ENCODE assay signal across 8 cellular contexts in genomic region chr17:60142872-60143499, GRCh38. TPM values are rescaled to one million over a fixed set of nuclear protein-coding genes. Genes with fewer than 3 reads are reported as not detected.
DNase-seq lines count a peak whose midpoint lies in the region; ATAC-seq, FAIRE-seq and TF ChIP-seq lines count a peak whose summit lies in the region.

No MANE protein-coding gene starts in this region.

- DNase-seq in AG09319 (ENCODE audit: extremely low read depth, low read depth) (peak; percentile 60), GM20000 (ENCODE audit: low spot score) (peak; percentile 85), NCI-H1436 (lab: John Stamatoyannopoulos, UW) (peak; percentile 84), heart left ventricle (peak; percentile 80 to 87 (median 86)), posterior vena cava (ENCODE audit: low spot score) (peak; percentile 95), urothelium cell line (ENCODE audit: low spot score) (peak; percentile 94)
- peak; percentile 51 for DNase-seq in activated naive CD8-positive, alpha-beta T cell treated with anti-CD3 and anti-CD28 coated beads, Interleukin-2, amount 50 U/mL, for 16 hours (ENCODE audit: low read depth, low spot score)

- H3K27me3 ChIP-seq in SU-DHL-6 (ENCODE audit: low read length) (no peaks in the 10 kb centered on the region), heart left ventricle (peaks cover 23 to 72% (median 62%) of the 10 kb centered on the region in 9 donors)

- H3K27ac ChIP-seq in SU-DHL-6 (ENCODE audit: low read depth, low read length) (no peak overlapping the region), heart left ventricle (peak overlapping the region in 8 of 12 donors; percentile 22 to 63 (median 49))

- no peak overlapping the region for H3K4me3 ChIP-seq in SU-DHL-6 (ENCODE audit: insufficient read depth, low read length, poor library complexity, severe bottlenecking)
- H3K4me3 ChIP-seq in heart left ventricle, result peak overlapping the region in 5 of 12 donors; percentile 3 to 35 (median 15)

- WGBS in heart left ventricle, 4 donors, result 5 to 6% (median 6%) methylated on average over 10 of the region's 10 CpGs

- H3K36me3 ChIP-seq in SU-DHL-6 (ENCODE audit: low read length) (no peaks in the 10 kb centered on the region), heart left ventricle (no peaks in the 10 kb centered on the region)

- peak overlapping the region; percentile 9; the same call in 1 of the 2 replicates for H3K9ac ChIP-seq in SU-DHL-6 (ENCODE audit: low read length)

- no peaks in the 10 kb centered on the region for H3K9me2 ChIP-seq in SU-DHL-6 (replicated peaks; ENCODE audit: insufficient read depth, low read length)

- peak overlapping the region; percentile 86 for H2AFZ ChIP-seq in SU-DHL-6 (ENCODE audit: low read depth, low read length, severe bottlenecking)

- peak; percentile 58 to 87 (median 76) for ATAC-seq in heart left ventricle

- TF ChIP-seq CTCF in AG09319 (IDR thresholded peaks at IDR 0.05; ENCODE audit: low read depth, low read length) (peak; percentile 83), GM20000 (IDR thresholded peaks at IDR 0.05; ENCODE audit: extremely low read depth, missing control alignments) (peak; percentile 84), SU-DHL-6 (IDR thresholded peaks at IDR 0.05; ENCODE audit: insufficient read depth, low read length, poor library complexity, severe bottlenecking) (peak; percentile 86), heart left ventricle (IDR thresholded peaks at IDR 0.05) (peak; percentile 59 to 83 (median 72))

- no peaks in the 10 kb centered on the region for H3F3A ChIP-seq in SU-DHL-6 (ENCODE audit: insufficient read depth)

- intact Hi-C loops in heart left ventricle (cut with DNase I), result loop anchor here in 6 of 10 donors (1.0 to 10.0 kb wide), 5 partner anchors 28 to 294 kb away; no protein-coding TSS in a partner anchor
- intact Hi-C loops in posterior vena cava (cut with DNase I), result no loop called here

- no peaks in the 10 kb centered on the region for H3K79me2 ChIP-seq in SU-DHL-6 (ENCODE audit: insufficient read depth, low read length)

- no peak for TF ChIP-seq POLR2A in heart left ventricle (IDR thresholded peaks at IDR 0.05)

- H3K4me1 ChIP-seq in heart left ventricle, result peaks cover 4 to 49% (median 34%) of the 10 kb centered on the region in 12 donors

- peak overlapping the region; percentile 34 for H3K4me2 ChIP-seq in SU-DHL-6 (ENCODE audit: low read depth, low read length, poor library complexity, severe bottlenecking)

- no peaks in the 10 kb centered on the region for H4K20me1 ChIP-seq in SU-DHL-6 (ENCODE audit: low read depth, low read length)

- peak; percentile 95 for FAIRE-seq in urothelium cell line (lab: Jason Lieb, UNC)

- H3K9me3 ChIP-seq in SU-DHL-6 (ENCODE audit: insufficient read depth, low read length) (no peaks in the 10 kb centered on the region), heart left ventricle (no peaks in the 10 kb centered on the region)

RNA-seq across cellular contexts. Expression of gene CA4, which starts 6.8 kb away (rescaled TPM):
- 10 to 100 TPM; 12.4 to 20.4 (median 17.1) TPM for total RNA-seq in heart left ventricle
- polyA plus RNA-seq in heart left ventricle, result 10 to 100 TPM; 21.0 to 54.0 TPM
- 1 to 10 TPM; 2.9 to 7.0 TPM for total RNA-seq in posterior vena cava

Comparison
In these comparisons a context has a peak if more than half of its experiments do, and no peak if none do; other contexts are left out.
1. intact Hi-C loops: an anchor here in heart left ventricle (1.0 to 10.0 kb wide); none called in posterior vena cava.